Comparison of ENCODE assay signal across 1 cellular context in the genomic region with DNA sequence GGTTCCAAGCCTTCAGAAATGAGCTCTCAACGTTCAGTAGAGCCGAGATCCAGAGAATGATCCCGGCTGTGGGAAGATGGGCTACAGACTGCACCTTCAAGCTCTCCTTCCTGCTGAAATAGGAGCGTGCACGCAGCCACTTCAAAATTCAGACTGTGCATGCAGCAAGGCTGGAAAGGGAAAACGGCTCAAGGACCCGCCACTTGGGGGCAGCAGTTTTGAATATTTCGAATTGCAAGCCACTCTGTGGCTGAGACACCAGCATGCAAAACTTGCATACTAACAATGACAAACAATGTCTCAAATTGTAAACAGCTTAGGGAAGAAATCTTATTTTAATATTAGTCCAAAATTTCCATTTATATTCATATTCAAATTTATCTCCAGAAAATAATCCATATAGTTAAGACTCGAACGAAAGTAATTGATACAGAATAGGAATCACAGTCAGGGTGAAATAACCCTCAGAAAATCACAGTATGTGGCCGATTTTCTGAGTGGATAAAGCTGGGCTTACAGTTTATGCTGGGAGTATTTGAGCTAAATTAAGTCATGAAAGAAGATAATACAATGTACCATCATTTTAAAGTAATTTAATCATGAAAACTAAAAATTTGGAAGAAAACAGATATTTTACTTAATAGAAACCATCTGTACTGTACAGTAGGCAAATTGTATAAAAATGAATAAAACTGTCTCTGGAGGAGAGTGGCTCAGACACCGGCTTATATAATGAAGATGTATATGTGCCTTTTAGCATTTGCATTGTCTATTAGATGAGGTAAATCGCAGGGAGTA.
A peak's percentile ranks its signal among the peaks of the same experiment; 100 is the strongest.
TF ChIP-seq lines count a peak whose summit lies in the region.

No MANE protein-coding gene starts in this region.

TF ChIP-seq in SK-N-SH treated with all-trans-retinoic acid at 6 μM for 48 hours, 23 proteins besides CTCF, POLR2A, EP300 and RAD21 (continued from another document):
- TF ChIP-seq ARNTL (CRISPR knock-in tag; IDR thresholded peaks at IDR 0.05; ENCODE audit: borderline replicate concordance, low read depth) (no peak), TOX (CRISPR knock-in tag; IDR thresholded peaks at IDR 0.05; ENCODE audit: borderline replicate concordance) (no peak), ZFP30 (CRISPR knock-in tag; IDR thresholded peaks at IDR 0.05) (no peak)
- TF ChIP-seq, protein P1, sequence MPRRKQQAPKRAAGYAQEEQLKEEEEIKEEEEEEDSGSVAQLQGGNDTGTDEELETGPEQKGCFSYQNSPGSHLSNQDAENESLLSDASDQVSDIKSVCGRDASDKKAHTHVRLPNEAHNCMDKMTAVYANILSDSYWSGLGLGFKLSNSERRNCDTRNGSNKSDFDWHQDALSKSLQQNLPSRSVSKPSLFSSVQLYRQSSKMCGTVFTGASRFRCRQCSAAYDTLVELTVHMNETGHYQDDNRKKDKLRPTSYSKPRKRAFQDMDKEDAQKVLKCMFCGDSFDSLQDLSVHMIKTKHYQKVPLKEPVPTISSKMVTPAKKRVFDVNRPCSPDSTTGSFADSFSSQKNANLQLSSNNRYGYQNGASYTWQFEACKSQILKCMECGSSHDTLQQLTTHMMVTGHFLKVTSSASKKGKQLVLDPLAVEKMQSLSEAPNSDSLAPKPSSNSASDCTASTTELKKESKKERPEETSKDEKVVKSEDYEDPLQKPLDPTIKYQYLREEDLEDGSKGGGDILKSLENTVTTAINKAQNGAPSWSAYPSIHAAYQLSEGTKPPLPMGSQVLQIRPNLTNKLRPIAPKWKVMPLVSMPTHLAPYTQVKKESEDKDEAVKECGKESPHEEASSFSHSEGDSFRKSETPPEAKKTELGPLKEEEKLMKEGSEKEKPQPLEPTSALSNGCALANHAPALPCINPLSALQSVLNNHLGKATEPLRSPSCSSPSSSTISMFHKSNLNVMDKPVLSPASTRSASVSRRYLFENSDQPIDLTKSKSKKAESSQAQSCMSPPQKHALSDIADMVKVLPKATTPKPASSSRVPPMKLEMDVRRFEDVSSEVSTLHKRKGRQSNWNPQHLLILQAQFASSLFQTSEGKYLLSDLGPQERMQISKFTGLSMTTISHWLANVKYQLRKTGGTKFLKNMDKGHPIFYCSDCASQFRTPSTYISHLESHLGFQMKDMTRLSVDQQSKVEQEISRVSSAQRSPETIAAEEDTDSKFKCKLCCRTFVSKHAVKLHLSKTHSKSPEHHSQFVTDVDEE (CRISPR knock-in tag; IDR thresholded peaks at IDR 0.05), result peak; percentile 66; the same call in 1 of the 2 replicates
